ENCODE assay signal across 23 cellular contexts in the genomic region with DNA sequence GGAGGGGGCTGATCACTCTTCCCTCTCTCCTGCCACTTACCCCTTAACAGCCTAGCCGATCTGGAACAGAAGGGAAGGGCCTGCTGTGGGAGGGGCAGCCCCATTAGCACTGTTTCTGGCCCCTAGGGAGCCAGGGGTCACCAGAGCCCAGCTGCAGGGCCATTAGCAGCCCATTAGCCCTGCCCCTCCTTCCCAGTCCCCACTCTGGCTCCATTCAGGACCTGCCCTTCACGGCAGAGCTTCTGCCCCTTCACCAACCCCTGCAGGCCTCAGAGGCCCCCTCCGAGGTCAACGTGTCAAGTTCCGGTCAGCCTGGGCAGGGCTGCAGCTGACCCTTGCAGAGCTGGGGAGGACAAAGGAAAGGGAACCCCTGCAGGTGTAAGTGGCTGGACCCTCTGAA. TPM values are rescaled to one million over a fixed set of nuclear protein-coding genes. Genes with fewer than 3 reads are reported as not detected.
"Had no signal": no experiment of that assay in that cellular context is flagged by ENCODE, and none has a peak within 500 bp of the region (broad histone marks: within the 10 kb centered on the region; RNA-seq: fewer than 3 reads in every experiment).

No MANE protein-coding gene starts in this region.

- H3K9me3 ChIP-seq: body of pancreas, mucosa of descending colon, spleen, thoracic aorta had no signal

- H3K27ac ChIP-seq: body of pancreas, hepatocyte, spleen, thoracic aorta had no signal

- H3K27me3 Mint-ChIP-seq: activated naive CD4-positive, alpha-beta T cell treated with anti-CD3 and anti-CD28 coated beads, Interleukin-2, amount 50 U/mL, for 24 hours had no signal

- H3K27me3 ChIP-seq: body of pancreas, hepatocyte, spleen had no signal

- H3K9me3 Mint-ChIP-seq: activated naive CD4-positive, alpha-beta T cell treated with anti-CD3 and anti-CD28 coated beads, Interleukin-2, amount 50 U/mL, for 24 hours; activated T-helper 1 cell treated with anti-CD3 and anti-CD28 coated beads, Interleukin-12 subunit alpha, Interleukin-12 subunit beta, Interleukin-2, Interleukin-4 antibody, amounts not matched to agents 30 ng/mL and 10 ng/mL and 1 ng/mL, durations not matched to agents 14 hours and 24 hours and 36 hours; immature natural killer cell; type B pancreatic cell had no signal

- H3K4me2 ChIP-seq: hepatocyte had no signal

- H3K4me1 Mint-ChIP-seq: activated naive CD4-positive, alpha-beta T cell treated with anti-CD3 and anti-CD28 coated beads, Interleukin-2, amount 50 U/mL, for 24 hours; immature natural killer cell had no signal

- H3K36me3 ChIP-seq: spleen, thoracic aorta had no signal

- H3K4me3 Mint-ChIP-seq: activated CD8-positive, alpha-beta T cell treated with anti-CD3 and anti-CD28 coated beads, Interleukin-2, amount 10 ng/mL, durations not matched to agents 7 days and 5 days; activated naive CD4-positive, alpha-beta T cell treated with anti-CD3 and anti-CD28 coated beads, Interleukin-2, amount 50 U/mL, for 24 hours; activated T-helper 1 cell treated with anti-CD3 and anti-CD28 coated beads, Interleukin-12 subunit alpha, Interleukin-12 subunit beta, Interleukin-2, Interleukin-4 antibody, amounts not matched to agents 30 ng/mL and 10 ng/mL and 1 ng/mL, durations not matched to agents 14 hours and 24 hours and 36 hours; memory B cell had no signal

- H3K4me1 ChIP-seq: body of pancreas had no signal

- H3K79me2 ChIP-seq: hepatocyte had no signal

- DNase-seq: activated CD4-positive, alpha-beta T cell treated with anti-CD3 and anti-CD28 coated beads for 1 hour; activated CD4-positive, alpha-beta T cell treated with anti-CD3 and anti-CD28 coated beads, Interleukin-2, amount 50 U/mL, for 1 hour; activated CD8-positive, alpha-beta T cell treated with anti-CD3 and anti-CD28 coated beads, Interleukin-2, amount 10 ng/mL, durations not matched to agents 7 days and 5 days; activated gamma-delta T cell; anterior cingulate cortex; body of pancreas; caudate nucleus; effector memory CD4-positive, alpha-beta T cell; foreskin melanocyte; immature natural killer cell; kidney glomerular epithelial cell; spleen; stimulated activated CD4-positive, alpha-beta T cell treated with anti-CD3 and anti-CD28 coated beads, Interleukin-4, amount 100 ng/mL, for 1 hour; stimulated activated naive CD4-positive, alpha-beta T cell; T-helper 1 cell had no signal

- ATAC-seq: activated CD8-positive, alpha-beta T cell treated with anti-CD3 and anti-CD28 coated beads, Interleukin-2, amount 10 ng/mL, durations not matched to agents 7 days and 5 days; body of pancreas; esophagus mucosa had no signal

- H3K27ac Mint-ChIP-seq: activated CD8-positive, alpha-beta T cell treated with anti-CD3 and anti-CD28 coated beads, Interleukin-2, amount 10 ng/mL, durations not matched to agents 7 days and 5 days; activated naive CD4-positive, alpha-beta T cell treated with anti-CD3 and anti-CD28 coated beads, Interleukin-2, amount 50 U/mL, for 24 hours; activated T-helper 1 cell treated with anti-CD3 and anti-CD28 coated beads, Interleukin-12 subunit alpha, Interleukin-12 subunit beta, Interleukin-2, Interleukin-4 antibody, amounts not matched to agents 30 ng/mL and 10 ng/mL and 1 ng/mL, durations not matched to agents 14 hours and 24 hours and 36 hours; memory B cell had no signal

- H3K4me3 ChIP-seq: body of pancreas, hepatocyte, mucosa of descending colon, spleen, thoracic aorta had no signal

- H3K36me3 Mint-ChIP-seq: activated naive CD4-positive, alpha-beta T cell treated with anti-CD3 and anti-CD28 coated beads, Interleukin-2, amount 50 U/mL, for 24 hours; immature natural killer cell; type B pancreatic cell had no signal

RNA-seq across cellular contexts. Expression of gene KCNJ12, which starts 18.5 kb away (rescaled TPM):
- total RNA-seq: activated CD8-positive, alpha-beta T cell treated with anti-CD3 and anti-CD28 coated beads, Interleukin-2, amount 10 ng/mL, durations not matched to agents 7 days and 5 days; activated T-helper 1 cell treated with anti-CD3 and anti-CD28 coated beads, Interleukin-12 subunit alpha, Interleukin-12 subunit beta, Interleukin-2, Interleukin-4 antibody, amounts not matched to agents 30 ng/mL and 10 ng/mL and 1 ng/mL, durations not matched to agents 14 hours and 24 hours and 36 hours; esophagus mucosa had no signal
- polyA plus RNA-seq: immature natural killer cell had no signal
